In the genomic region with DNA sequence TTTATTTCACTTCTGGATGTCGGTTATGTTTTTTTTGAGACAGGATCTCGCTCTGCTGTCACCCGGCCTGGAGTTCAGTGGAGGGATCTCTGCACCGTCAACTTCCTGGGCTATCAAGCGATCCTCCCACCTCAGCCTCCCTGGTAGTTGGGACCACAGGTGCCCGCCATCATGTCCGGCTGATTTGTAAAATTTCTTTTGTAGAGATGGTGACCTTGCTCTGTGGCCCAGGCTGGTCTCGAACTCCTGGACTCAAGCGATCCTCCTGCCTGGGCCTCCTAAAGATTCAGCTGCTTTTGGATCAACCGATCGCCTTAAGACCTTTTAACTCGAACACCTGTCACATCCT, we compare ENCODE assay signal across 8 cellular contexts.
DNase-seq lines count a peak whose midpoint lies in the region; ATAC-seq and TF ChIP-seq lines count a peak whose summit lies in the region.

No MANE protein-coding gene starts in this region.

- TF ChIP-seq CTCF in choroid plexus epithelial cell (conservative IDR thresholded peaks at IDR 0.05; ENCODE audit: low read depth, low read length): no peak

- H3K36me3 ChIP-seq in KOPT-K1 (ENCODE audit: insufficient read depth, low read length) (peaks cover 11% of the 10 kb centered on the region; the same call in 1 of the 2 replicates), muscle layer of duodenum (ENCODE audit: control insufficient read depth in 1 of 2, insufficient read depth in 2 of 2, low read length in 2 of 2) (peaks cover 0 to 17% of the 10 kb centered on the region in 2 donors)

- no peaks in the 10 kb centered on the region for H3K27me3 ChIP-seq in muscle layer of duodenum (ENCODE audit: low read depth, low read length)

- H3K27ac ChIP-seq in KOPT-K1 (ENCODE audit: low read depth, low read length, poor library complexity, severe bottlenecking) (peak overlapping the region; percentile 73), muscle layer of duodenum (ENCODE audit: low read length) (peak overlapping the region; percentile 92)

- peak; percentile 3 for ATAC-seq in GM18511 (IDR thresholded peaks at IDR 0.05; ENCODE audit: unreplicated experiment)
- no peak for ATAC-seq in GM21381 (IDR thresholded peaks at IDR 0.05; ENCODE audit: unreplicated experiment)

- H3K4me1 ChIP-seq in muscle layer of duodenum (ENCODE audit: control insufficient read depth in 1 of 2, insufficient read depth in 2 of 2, low read length in 2 of 2): peaks cover 0 to 4% of the 10 kb centered on the region in 2 donors

- H3K4me3 ChIP-seq in choroid plexus epithelial cell (ENCODE audit: low read depth, low read length) (peak overlapping the region; percentile 92), muscle layer of duodenum (ENCODE audit: low read depth in 1 of 2, low read length in 2 of 2) (peak overlapping the region; percentile 76 to 96)

- H3K9me3 ChIP-seq in KOPT-K1 (ENCODE audit: insufficient read depth, low read length, poor library complexity, severe bottlenecking): peaks cover 12% of the 10 kb centered on the region
- peaks cover 5 to 10% of the 10 kb centered on the region in 2 donors for H3K9me3 ChIP-seq in muscle layer of duodenum (ENCODE audit: control insufficient read depth in 1 of 2, low read length in 2 of 2)

- DNase-seq in choroid plexus epithelial cell (ENCODE audit: low read depth) (no peak), NCI-H1092 treated with DMSO at 0.1 percent for 48 hours (lab: John Stamatoyannopoulos, UW) (no peak), SKM-1 (lab: John Stamatoyannopoulos, UW; ENCODE audit: unreplicated experiment) (no peak), middle frontal gyrus (ENCODE audit: extremely low spot score, low spot score) (no peak)
